Comparison of ENCODE assay signal across 9 cellular contexts in the genomic region with DNA sequence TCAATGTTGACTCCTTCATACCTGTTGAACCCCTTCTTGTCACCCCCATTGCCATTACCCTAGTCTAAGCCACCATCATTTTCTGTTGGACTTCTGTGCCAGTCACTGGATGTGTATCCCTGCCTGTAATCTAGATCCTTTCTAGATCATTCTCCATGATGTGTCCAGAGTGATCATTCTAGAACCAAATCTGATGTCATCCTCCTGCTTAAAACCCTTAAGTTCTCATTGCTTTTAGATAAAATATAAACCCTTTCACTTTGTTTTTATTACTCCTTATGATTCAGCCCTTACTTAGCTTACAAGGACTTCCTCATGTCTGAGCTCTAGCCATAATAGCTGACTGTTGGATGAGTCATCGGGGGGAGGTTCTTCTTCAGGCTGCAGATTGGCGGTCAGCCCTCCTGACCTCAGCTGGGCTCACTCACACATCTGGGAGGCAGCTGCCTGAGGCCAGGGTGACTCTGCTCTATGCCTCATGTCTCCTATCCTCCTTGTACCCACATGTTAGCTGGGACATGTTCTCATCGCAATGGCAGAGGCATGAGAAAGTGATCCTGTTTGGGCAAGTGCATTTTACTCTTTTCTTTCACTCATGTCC.
A peak's percentile ranks its signal among the peaks of the same experiment; 100 is the strongest.
DNase-seq lines count a peak whose midpoint lies in the region; ATAC-seq and TF ChIP-seq lines count a peak whose summit lies in the region.
"Had no signal": no experiment of that assay in that cellular context is flagged by ENCODE, and none has a peak within 500 bp of the region (broad histone marks: within the 10 kb centered on the region; RNA-seq: fewer than 3 reads in every experiment).

No MANE protein-coding gene starts in this region.

- H3K36me3 Mint-ChIP-seq in osteocyte (ENCODE audit: unreplicated experiment) = no peaks in the 10 kb centered on the region

- no peak overlapping the region for H3K4me3 Mint-ChIP-seq in osteocyte (ENCODE audit: unreplicated experiment)

- H3K27me3 Mint-ChIP-seq in osteocyte (ENCODE audit: unreplicated experiment) = no peaks in the 10 kb centered on the region

- no peaks in the 10 kb centered on the region for H3K9me3 Mint-ChIP-seq in osteocyte (ENCODE audit: unreplicated experiment)

- DNase-seq in H4 (ENCODE audit: low spot score) (peak; percentile 93), RKO (ENCODE audit: low spot score) (peak; percentile 94), epithelial cell of proximal tubule (ENCODE audit: low read depth) (peak; percentile 89), osteocyte (ENCODE audit: extremely low spot score, unreplicated experiment) (no peak), germinal center (ENCODE audit: low spot score) (no peak), cortex of kidney (lab: John Stamatoyannopoulos, UW) (no peak)

- no peak for TF ChIP-seq CTCF in epithelial cell of proximal tubule (conservative IDR thresholded peaks at IDR 0.05; ENCODE audit: low read depth, low read length)
- TF ChIP-seq CTCF in osteocyte (IDR thresholded peaks at IDR 0.05) = no peak

- H3K27ac Mint-ChIP-seq in osteocyte (ENCODE audit: unreplicated experiment) = peak overlapping the region; percentile 83

- peaks cover 81% of the 10 kb centered on the region for H3K4me1 Mint-ChIP-seq in osteocyte (ENCODE audit: unreplicated experiment)

- H3K4me3 ChIP-seq in epithelial cell of proximal tubule (ENCODE audit: low read depth, low read length) = no peak overlapping the region
- H3K4me3 ChIP-seq: Peyer's patch had no signal

- ATAC-seq in GM18858 (IDR thresholded peaks at IDR 0.05; ENCODE audit: unreplicated experiment) (no peak), HG03571 (IDR thresholded peaks at IDR 0.05; ENCODE audit: unreplicated experiment) (no peak)

Comparison
In these comparisons a context has a peak if more than half of its experiments do, and no peak if none do; other contexts are left out.
1. DNase-seq: peak in H4 (single experiment), RKO (single experiment) and epithelial cell of proximal tubule (single experiment); none in osteocyte (single experiment), germinal center (single experiment) and cortex of kidney (single experiment).